In the genomic region with DNA sequence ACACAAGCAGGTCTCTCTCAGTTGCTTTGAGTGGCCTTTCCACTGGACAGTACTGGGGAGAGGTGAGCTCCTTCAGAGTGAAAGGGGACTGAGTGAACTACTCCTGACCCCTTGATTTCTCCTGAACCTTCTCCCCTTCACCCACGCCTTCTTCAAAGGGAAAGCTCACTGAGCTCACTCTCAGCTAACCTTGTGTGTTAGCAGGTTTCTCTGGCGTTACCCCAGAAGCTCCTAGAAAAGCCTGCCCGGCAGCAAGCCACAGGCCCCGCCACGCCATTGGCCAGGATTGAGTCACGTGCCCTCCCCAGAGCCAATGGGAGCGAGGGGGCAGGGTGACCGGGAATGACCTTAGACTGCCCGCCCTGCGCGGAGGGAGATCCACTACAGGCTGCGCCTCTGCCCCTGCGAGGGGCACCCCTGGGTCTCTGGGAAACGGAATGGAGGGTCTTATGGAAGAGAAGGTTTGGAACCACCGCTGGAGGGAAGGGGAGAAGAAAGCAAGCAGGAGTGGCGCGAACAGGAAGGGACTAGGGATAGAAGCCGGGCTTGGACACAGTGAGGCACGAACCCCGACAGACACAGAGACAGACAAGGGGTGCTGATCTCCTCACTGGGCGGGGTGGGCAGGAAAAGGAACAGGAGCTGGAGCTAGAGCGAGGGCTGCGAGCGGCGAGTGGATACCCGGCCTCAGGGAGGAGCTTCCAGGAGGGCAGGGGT, we compare ENCODE assay signal across 2 cellular contexts.
TF ChIP-seq lines count a peak whose summit lies in the region.

No MANE protein-coding gene starts in this region.

TF ChIP-seq in HEK293T, 16 proteins besides CTCF, POLR2A, EP300 and RAD21 (continued from another document):
- TF ChIP-seq, protein P1, sequence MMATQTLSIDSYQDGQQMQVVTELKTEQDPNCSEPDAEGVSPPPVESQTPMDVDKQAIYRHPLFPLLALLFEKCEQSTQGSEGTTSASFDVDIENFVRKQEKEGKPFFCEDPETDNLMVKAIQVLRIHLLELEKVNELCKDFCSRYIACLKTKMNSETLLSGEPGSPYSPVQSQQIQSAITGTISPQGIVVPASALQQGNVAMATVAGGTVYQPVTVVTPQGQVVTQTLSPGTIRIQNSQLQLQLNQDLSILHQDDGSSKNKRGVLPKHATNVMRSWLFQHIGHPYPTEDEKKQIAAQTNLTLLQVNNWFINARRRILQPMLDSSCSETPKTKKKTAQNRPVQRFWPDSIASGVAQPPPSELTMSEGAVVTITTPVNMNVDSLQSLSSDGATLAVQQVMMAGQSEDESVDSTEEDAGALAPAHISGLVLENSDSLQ (IDR thresholded peaks at IDR 0.05), result no peak
- TF ChIP-seq FOXK2 (IDR thresholded peaks at IDR 0.05), result no peak
- no peak for TF ChIP-seq CTBP1 (IDR thresholded peaks at IDR 0.05; ENCODE audit: borderline replicate concordance)
- no peak for TF ChIP-seq HDGF (IDR thresholded peaks at IDR 0.05; ENCODE audit: borderline replicate concordance)
- no peak for TF ChIP-seq SUZ12 (IDR thresholded peaks at IDR 0.05)
- TF ChIP-seq LEF1 (IDR thresholded peaks at IDR 0.05; ENCODE audit: borderline replicate concordance), result no peak

TF ChIP-seq in GM12878, 131 proteins besides CTCF, POLR2A, EP300 and RAD21 (continued from another document and continues in another):
- no peak for TF ChIP-seq TCF7 (IDR thresholded peaks at IDR 0.05; ENCODE audit: borderline replicate concordance)
- TF ChIP-seq MTA2 (IDR thresholded peaks at IDR 0.05; ENCODE audit: low read depth), result no peak
- TF ChIP-seq SMC3 (IDR thresholded peaks at IDR 0.05; ENCODE audit: borderline replicate concordance, low read length), result no peak
- peak; percentile 93 for TF ChIP-seq HDGF (IDR thresholded peaks at IDR 0.05)
- TF ChIP-seq, protein P2, sequence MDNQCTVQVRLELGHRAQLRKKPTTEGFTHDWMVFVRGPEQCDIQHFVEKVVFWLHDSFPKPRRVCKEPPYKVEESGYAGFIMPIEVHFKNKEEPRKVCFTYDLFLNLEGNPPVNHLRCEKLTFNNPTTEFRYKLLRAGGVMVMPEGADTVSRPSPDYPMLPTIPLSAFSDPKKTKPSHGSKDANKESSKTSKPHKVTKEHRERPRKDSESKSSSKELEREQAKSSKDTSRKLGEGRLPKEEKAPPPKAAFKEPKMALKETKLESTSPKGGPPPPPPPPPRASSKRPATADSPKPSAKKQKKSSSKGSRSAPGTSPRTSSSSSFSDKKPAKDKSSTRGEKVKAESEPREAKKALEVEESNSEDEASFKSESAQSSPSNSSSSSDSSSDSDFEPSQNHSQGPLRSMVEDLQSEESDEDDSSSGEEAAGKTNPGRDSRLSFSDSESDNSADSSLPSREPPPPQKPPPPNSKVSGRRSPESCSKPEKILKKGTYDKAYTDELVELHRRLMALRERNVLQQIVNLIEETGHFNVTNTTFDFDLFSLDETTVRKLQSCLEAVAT (IDR thresholded peaks at IDR 0.05), result 0 out of 2 replicates have a peak, but pooled peaks have one; percentile 64
- TF ChIP-seq CHD1 (IDR thresholded peaks at IDR 0.05; ENCODE audit: low read depth, low read length), result no peak
- TF ChIP-seq ZSCAN29 (IDR thresholded peaks at IDR 0.05), result no peak
- peak; percentile 50; the same call in 1 of the 2 replicates for TF ChIP-seq NR2C1 (IDR thresholded peaks at IDR 0.05)
- peak; percentile 75 for TF ChIP-seq FOS (IDR thresholded peaks at IDR 0.05; ENCODE audit: borderline replicate concordance, extremely low read depth, insufficient read length)
- TF ChIP-seq FOXM1 (IDR thresholded peaks at IDR 0.05; ENCODE audit: low read depth, low read length), result no peak
- no peak for TF ChIP-seq NR2C2 (IDR thresholded peaks at IDR 0.05; ENCODE audit: borderline replicate concordance, control insufficient read depth, insufficient read length, low read depth)
- TF ChIP-seq SMAD1 (IDR thresholded peaks at IDR 0.05; ENCODE audit: low read depth, partially characterized antibody), result peak; percentile 43
- TF ChIP-seq TAF1 (IDR thresholded peaks at IDR 0.05; ENCODE audit: borderline replicate concordance, low read depth, low read length), result peak; percentile 41; the same call in 1 of the 2 replicates
- TF ChIP-seq ZNF274 (IDR thresholded peaks at IDR 0.05; ENCODE audit: insufficient read depth, insufficient read length), result no peak
- peak; percentile 94; the same call in 1 of the 2 replicates for TF ChIP-seq MTA3 (IDR thresholded peaks at IDR 0.05; ENCODE audit: borderline replicate concordance, low read length)
- TF ChIP-seq, protein P3, sequence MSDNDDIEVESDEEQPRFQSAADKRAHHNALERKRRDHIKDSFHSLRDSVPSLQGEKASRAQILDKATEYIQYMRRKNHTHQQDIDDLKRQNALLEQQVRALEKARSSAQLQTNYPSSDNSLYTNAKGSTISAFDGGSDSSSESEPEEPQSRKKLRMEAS (IDR thresholded peaks at IDR 0.05; ENCODE audit: low read depth, low read length), result peak; percentile 93
- no peak for TF ChIP-seq RCOR1 (conservative IDR thresholded peaks at IDR 0.05; ENCODE audit: low read depth, low read length)
- peak; percentile 69 for TF ChIP-seq NFYA (IDR thresholded peaks at IDR 0.05; ENCODE audit: borderline replicate concordance, low read depth, low read length)
- no peak for TF ChIP-seq ASH2L (IDR thresholded peaks at IDR 0.05; ENCODE audit: borderline replicate concordance, low read depth)
- TF ChIP-seq EED (IDR thresholded peaks at IDR 0.05; ENCODE audit: low read depth), result 0 out of 2 replicates have a peak, but pooled peaks have one; percentile 18
- peak; percentile 21; the same call in 1 of the 2 replicates for TF ChIP-seq RUNX3 (IDR thresholded peaks at IDR 0.05; ENCODE audit: low read length)
- peak; percentile 73 to 91; a peak in 3 of 4 replicates for TF ChIP-seq BHLHE40 (IDR thresholded peaks at IDR 0.05; ENCODE audit: borderline replicate concordance in 1 of 2, low read depth in 2 of 2, low read length in 1 of 2)
- no peak; the same call in 1 of the 2 replicates for TF ChIP-seq POLR2AphosphoS5 (IDR thresholded peaks at IDR 0.05; ENCODE audit: low read length)
- TF ChIP-seq SRF (IDR thresholded peaks at IDR 0.05; ENCODE audit: low read depth in 2 of 2, low read length in 2 of 2), result no peak
- TF ChIP-seq NBN (IDR thresholded peaks at IDR 0.05), result peak; percentile 58; the same call in 1 of the 2 replicates
- TF ChIP-seq PML (IDR thresholded peaks at IDR 0.05; ENCODE audit: low read length), result peak; percentile 94
- TF ChIP-seq, protein P4, sequence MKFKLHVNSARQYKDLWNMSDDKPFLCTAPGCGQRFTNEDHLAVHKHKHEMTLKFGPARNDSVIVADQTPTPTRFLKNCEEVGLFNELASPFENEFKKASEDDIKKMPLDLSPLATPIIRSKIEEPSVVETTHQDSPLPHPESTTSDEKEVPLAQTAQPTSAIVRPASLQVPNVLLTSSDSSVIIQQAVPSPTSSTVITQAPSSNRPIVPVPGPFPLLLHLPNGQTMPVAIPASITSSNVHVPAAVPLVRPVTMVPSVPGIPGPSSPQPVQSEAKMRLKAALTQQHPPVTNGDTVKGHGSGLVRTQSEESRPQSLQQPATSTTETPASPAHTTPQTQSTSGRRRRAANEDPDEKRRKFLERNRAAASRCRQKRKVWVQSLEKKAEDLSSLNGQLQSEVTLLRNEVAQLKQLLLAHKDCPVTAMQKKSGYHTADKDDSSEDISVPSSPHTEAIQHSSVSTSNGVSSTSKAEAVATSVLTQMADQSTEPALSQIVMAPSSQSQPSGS (IDR thresholded peaks at IDR 0.05; ENCODE audit: low read length), result no peak; the same call in 1 of the 2 replicates
- TF ChIP-seq IKZF2 (IDR thresholded peaks at IDR 0.05), result no peak
- TF ChIP-seq, protein P5, sequence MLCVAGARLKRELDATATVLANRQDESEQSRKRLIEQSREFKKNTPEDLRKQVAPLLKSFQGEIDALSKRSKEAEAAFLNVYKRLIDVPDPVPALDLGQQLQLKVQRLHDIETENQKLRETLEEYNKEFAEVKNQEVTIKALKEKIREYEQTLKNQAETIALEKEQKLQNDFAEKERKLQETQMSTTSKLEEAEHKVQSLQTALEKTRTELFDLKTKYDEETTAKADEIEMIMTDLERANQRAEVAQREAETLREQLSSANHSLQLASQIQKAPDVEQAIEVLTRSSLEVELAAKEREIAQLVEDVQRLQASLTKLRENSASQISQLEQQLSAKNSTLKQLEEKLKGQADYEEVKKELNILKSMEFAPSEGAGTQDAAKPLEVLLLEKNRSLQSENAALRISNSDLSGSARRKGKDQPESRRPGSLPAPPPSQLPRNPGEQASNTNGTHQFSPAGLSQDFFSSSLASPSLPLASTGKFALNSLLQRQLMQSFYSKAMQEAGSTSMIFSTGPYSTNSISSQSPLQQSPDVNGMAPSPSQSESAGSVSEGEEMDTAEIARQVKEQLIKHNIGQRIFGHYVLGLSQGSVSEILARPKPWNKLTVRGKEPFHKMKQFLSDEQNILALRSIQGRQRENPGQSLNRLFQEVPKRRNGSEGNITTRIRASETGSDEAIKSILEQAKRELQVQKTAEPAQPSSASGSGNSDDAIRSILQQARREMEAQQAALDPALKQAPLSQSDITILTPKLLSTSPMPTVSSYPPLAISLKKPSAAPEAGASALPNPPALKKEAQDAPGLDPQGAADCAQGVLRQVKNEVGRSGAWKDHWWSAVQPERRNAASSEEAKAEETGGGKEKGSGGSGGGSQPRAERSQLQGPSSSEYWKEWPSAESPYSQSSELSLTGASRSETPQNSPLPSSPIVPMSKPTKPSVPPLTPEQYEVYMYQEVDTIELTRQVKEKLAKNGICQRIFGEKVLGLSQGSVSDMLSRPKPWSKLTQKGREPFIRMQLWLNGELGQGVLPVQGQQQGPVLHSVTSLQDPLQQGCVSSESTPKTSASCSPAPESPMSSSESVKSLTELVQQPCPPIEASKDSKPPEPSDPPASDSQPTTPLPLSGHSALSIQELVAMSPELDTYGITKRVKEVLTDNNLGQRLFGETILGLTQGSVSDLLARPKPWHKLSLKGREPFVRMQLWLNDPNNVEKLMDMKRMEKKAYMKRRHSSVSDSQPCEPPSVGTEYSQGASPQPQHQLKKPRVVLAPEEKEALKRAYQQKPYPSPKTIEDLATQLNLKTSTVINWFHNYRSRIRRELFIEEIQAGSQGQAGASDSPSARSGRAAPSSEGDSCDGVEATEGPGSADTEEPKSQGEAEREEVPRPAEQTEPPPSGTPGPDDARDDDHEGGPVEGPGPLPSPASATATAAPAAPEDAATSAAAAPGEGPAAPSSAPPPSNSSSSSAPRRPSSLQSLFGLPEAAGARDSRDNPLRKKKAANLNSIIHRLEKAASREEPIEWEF (IDR thresholded peaks at IDR 0.05; ENCODE audit: insufficient replicate concordance, low read depth, low read length), result no peak
- TF ChIP-seq, protein P6, sequence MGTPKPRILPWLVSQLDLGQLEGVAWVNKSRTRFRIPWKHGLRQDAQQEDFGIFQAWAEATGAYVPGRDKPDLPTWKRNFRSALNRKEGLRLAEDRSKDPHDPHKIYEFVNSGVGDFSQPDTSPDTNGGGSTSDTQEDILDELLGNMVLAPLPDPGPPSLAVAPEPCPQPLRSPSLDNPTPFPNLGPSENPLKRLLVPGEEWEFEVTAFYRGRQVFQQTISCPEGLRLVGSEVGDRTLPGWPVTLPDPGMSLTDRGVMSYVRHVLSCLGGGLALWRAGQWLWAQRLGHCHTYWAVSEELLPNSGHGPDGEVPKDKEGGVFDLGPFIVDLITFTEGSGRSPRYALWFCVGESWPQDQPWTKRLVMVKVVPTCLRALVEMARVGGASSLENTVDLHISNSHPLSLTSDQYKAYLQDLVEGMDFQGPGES (IDR thresholded peaks at IDR 0.05), result peak; percentile 88
- no peak for TF ChIP-seq CEBPB (IDR thresholded peaks at IDR 0.05; ENCODE audit: borderline replicate concordance in 1 of 2, low read depth in 2 of 2, low read length in 2 of 2)
- no peak for TF ChIP-seq SUPT20H (IDR thresholded peaks at IDR 0.05; ENCODE audit: borderline replicate concordance, control insufficient read depth, low read depth, low read length)
- TF ChIP-seq RAD51 (IDR thresholded peaks at IDR 0.05), result peak; percentile 97
- no peak for TF ChIP-seq ZBED1 (IDR thresholded peaks at IDR 0.05; ENCODE audit: borderline replicate concordance)
- TF ChIP-seq PAX8 (IDR thresholded peaks at IDR 0.05), result no peak
- TF ChIP-seq, protein P7, sequence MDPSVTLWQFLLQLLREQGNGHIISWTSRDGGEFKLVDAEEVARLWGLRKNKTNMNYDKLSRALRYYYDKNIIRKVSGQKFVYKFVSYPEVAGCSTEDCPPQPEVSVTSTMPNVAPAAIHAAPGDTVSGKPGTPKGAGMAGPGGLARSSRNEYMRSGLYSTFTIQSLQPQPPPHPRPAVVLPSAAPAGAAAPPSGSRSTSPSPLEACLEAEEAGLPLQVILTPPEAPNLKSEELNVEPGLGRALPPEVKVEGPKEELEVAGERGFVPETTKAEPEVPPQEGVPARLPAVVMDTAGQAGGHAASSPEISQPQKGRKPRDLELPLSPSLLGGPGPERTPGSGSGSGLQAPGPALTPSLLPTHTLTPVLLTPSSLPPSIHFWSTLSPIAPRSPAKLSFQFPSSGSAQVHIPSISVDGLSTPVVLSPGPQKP (IDR thresholded peaks at IDR 0.05; ENCODE audit: low read depth, low read length), result no peak
- no peak for TF ChIP-seq BMI1 (IDR thresholded peaks at IDR 0.05; ENCODE audit: borderline replicate concordance)
- no peak for TF ChIP-seq PAX5 (IDR thresholded peaks at IDR 0.05; ENCODE audit: borderline replicate concordance, low read depth, low read length)
- no peak for TF ChIP-seq FOXK2 (IDR thresholded peaks at IDR 0.05)
- no peak for TF ChIP-seq ZNF384 (IDR thresholded peaks at IDR 0.05; ENCODE audit: borderline replicate concordance, low read depth, low read length)
- TF ChIP-seq, protein P8, sequence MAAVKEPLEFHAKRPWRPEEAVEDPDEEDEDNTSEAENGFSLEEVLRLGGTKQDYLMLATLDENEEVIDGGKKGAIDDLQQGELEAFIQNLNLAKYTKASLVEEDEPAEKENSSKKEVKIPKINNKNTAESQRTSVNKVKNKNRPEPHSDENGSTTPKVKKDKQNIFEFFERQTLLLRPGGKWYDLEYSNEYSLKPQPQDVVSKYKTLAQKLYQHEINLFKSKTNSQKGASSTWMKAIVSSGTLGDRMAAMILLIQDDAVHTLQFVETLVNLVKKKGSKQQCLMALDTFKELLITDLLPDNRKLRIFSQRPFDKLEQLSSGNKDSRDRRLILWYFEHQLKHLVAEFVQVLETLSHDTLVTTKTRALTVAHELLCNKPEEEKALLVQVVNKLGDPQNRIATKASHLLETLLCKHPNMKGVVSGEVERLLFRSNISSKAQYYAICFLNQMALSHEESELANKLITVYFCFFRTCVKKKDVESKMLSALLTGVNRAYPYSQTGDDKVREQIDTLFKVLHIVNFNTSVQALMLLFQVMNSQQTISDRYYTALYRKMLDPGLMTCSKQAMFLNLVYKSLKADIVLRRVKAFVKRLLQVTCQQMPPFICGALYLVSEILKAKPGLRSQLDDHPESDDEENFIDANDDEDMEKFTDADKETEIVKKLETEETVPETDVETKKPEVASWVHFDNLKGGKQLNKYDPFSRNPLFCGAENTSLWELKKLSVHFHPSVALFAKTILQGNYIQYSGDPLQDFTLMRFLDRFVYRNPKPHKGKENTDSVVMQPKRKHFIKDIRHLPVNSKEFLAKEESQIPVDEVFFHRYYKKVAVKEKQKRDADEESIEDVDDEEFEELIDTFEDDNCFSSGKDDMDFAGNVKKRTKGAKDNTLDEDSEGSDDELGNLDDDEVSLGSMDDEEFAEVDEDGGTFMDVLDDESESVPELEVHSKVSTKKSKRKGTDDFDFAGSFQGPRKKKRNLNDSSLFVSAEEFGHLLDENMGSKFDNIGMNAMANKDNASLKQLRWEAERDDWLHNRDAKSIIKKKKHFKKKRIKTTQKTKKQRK (IDR thresholded peaks at IDR 0.05; ENCODE audit: low read depth, low read length), result no peak
